Comparison of ENCODE assay signal across 15 cellular contexts in genomic region chr16:72992142-72992601, GRCh38. TPM values are rescaled to one million over a fixed set of nuclear protein-coding genes. Genes with fewer than 3 reads are reported as not detected.
DNase-seq lines count a peak whose midpoint lies in the region; ATAC-seq and TF ChIP-seq lines count a peak whose summit lies in the region.
"Had no signal": no experiment of that assay in that cellular context is flagged by ENCODE, and none has a peak within 500 bp of the region (broad histone marks: within the 10 kb centered on the region; RNA-seq: fewer than 3 reads in every experiment).

No MANE protein-coding gene starts in this region.

- TF ChIP-seq CTCF in RWPE1 (conservative IDR thresholded peaks at IDR 0.05; ENCODE audit: low read depth): no peak
- TF ChIP-seq CTCF in hepatocyte (IDR thresholded peaks at IDR 0.05; ENCODE audit: poor library complexity): no peak
- TF ChIP-seq CTCF in progenitor cell of endocrine pancreas (IDR thresholded peaks at IDR 0.05; ENCODE audit: unreplicated experiment): no peak

- H3K9me2 ChIP-seq in hepatocyte (replicated peaks; ENCODE audit: insufficient read depth): no peaks in the 10 kb centered on the region

- H3K4me3 Mint-ChIP-seq in progenitor cell of endocrine pancreas (ENCODE audit: low read depth): peak overlapping the region; percentile 17

- peak overlapping the region; percentile 76 for H3K27ac Mint-ChIP-seq in progenitor cell of endocrine pancreas

- no peaks in the 10 kb centered on the region for H3K27me3 Mint-ChIP-seq in progenitor cell of endocrine pancreas

- peaks cover 92% of the 10 kb centered on the region for H3K79me2 ChIP-seq in hepatocyte

- no peaks in the 10 kb centered on the region for H3K9me3 ChIP-seq in hepatocyte (ENCODE audit: low read depth)
- H3K9me3 ChIP-seq: BLaER1 treated with 17β-estradiol and CSF1 and Interleukin-3, amounts not matched to agents 10 nM and 100 nM had no signal

- H3K4me1 ChIP-seq in hepatocyte (ENCODE audit: insufficient read depth): peaks cover 74% of the 10 kb centered on the region

- no peaks in the 10 kb centered on the region for H3K36me3 ChIP-seq in hepatocyte (replicated peaks; ENCODE audit: insufficient read depth, low read depth)

- no peak overlapping the region for H3K4me3 ChIP-seq in hepatocyte
- H3K4me3 ChIP-seq: BLaER1 treated with 17β-estradiol and CSF1 and Interleukin-3, amounts not matched to agents 10 nM and 100 nM had no signal

- H3K36me3 Mint-ChIP-seq in progenitor cell of endocrine pancreas (ENCODE audit: insufficient read depth): no peaks in the 10 kb centered on the region

- no peaks in the 10 kb centered on the region for H3K9me3 Mint-ChIP-seq in progenitor cell of endocrine pancreas (ENCODE audit: low read depth)

- CTCF ChIA-PET in RWPE1 (lab: Yijun Ruan, JAX): no interaction called here

- POLR2A ChIA-PET in RWPE1 (lab: Yijun Ruan, JAX; ENCODE audit: low non-redundant PET): no interaction called here

- H3K27ac ChIP-seq in RWPE1: peak overlapping the region; percentile 76
- H3K27ac ChIP-seq in hepatocyte: peak overlapping the region; percentile 30
- H3K27ac ChIP-seq: BLaER1 treated with 17β-estradiol and CSF1 and Interleukin-3, amounts not matched to agents 10 nM and 100 nM had no signal

- WGBS in hepatocyte (ENCODE audit: low lambda C conversion rate, missing lambda C conversion rate): 29% methylated on average over 6 of the region's 6 CpGs

- H3K27me3 ChIP-seq in hepatocyte: no peaks in the 10 kb centered on the region
- H3K27me3 ChIP-seq: BLaER1 treated with 17β-estradiol and CSF1 and Interleukin-3, amounts not matched to agents 10 nM and 100 nM had no signal

- peaks cover 77% of the 10 kb centered on the region for H3K4me1 Mint-ChIP-seq in progenitor cell of endocrine pancreas (ENCODE audit: low read depth)

- H3K4me2 ChIP-seq in hepatocyte: peak overlapping the region; percentile 54
- H3K4me2 ChIP-seq: BLaER1 treated with 17β-estradiol and CSF1 and Interleukin-3, amounts not matched to agents 10 nM and 100 nM had no signal

- no peak for ATAC-seq in sciatic nerve

- peaks cover 7% of the 10 kb centered on the region for H4K20me1 ChIP-seq in hepatocyte (ENCODE audit: insufficient read depth, poor library complexity, severe bottlenecking)

- H2AFZ ChIP-seq in hepatocyte: no peak overlapping the region

- intact Hi-C loops in sciatic nerve (cut with DNase I): no loop called here

- DNase-seq in COLO829 (ENCODE audit: low spot score) (peak; percentile 19), RWPE1 (ENCODE audit: low spot score) (no peak), hepatocyte (ENCODE audit: low spot score) (peak; percentile 29), progenitor cell of endocrine pancreas (ENCODE audit: low spot score, unreplicated experiment) (no peak), amniotic stem cell (lab: John Stamatoyannopoulos, UW) (no peak), sciatic nerve (ENCODE audit: low spot score) (no peak), NCI-H146 treated with DMSO at 0.1 percent for 48 hours (lab: John Stamatoyannopoulos, UW; ENCODE audit: unreplicated experiment) (no peak), dermis blood vessel endothelial cell (no peak)
- DNase-seq: activated CD4-positive, alpha-beta T cell treated with anti-CD3 and anti-CD28 coated beads, Interleukin-2, amount 50 U/mL, for 1 hour; activated gamma-delta T cell treated with Interleukin-2 at 50 U/mL for 16 hours; KG1; NCI-H2107; stimulated activated CD4-positive, alpha-beta T cell treated with anti-CD3 and anti-CD28 coated beads, Interleukin-4, amount 100 ng/mL, for 1 hour; stimulated activated naive CD4-positive, alpha-beta T cell had no signal

RNA-seq across cellular contexts. Expression of gene ZFHX3, which starts 55.8 kb away (rescaled TPM):
- total RNA-seq in hepatocyte (11.5 and 11.6 TPM in 2 replicates), progenitor cell of endocrine pancreas (48.9 and 54.0 TPM in 2 replicates), sciatic nerve (44.6 TPM), dermis blood vessel endothelial cell (5.6 and 9.1 TPM in 2 replicates)
- polyA plus RNA-seq in hepatocyte: 6.4 and 10.9 TPM in 2 replicates

Comparison
In these comparisons a context has a peak if more than half of its experiments do, and no peak if none do; other contexts are left out.
1. DNase-seq: peak in COLO829 (single experiment) and hepatocyte (single experiment); none in RWPE1 (single experiment), progenitor cell of endocrine pancreas (single experiment), amniotic stem cell (single experiment), sciatic nerve (single experiment), NCI-H146 treated with DMSO at 0.1 percent for 48 hours (single experiment) and dermis blood vessel endothelial cell (single experiment).